11 cellular contexts compared by ENCODE assay signal in genomic region chr1:27971674-27972073, GRCh38. TPM values are rescaled to one million over a fixed set of nuclear protein-coding genes. Genes with fewer than 3 reads are reported as not detected.
DNase-seq lines count a peak whose midpoint lies in the region; ATAC-seq and TF ChIP-seq lines count a peak whose summit lies in the region.
"Had no signal": no experiment of that assay in that cellular context is flagged by ENCODE, and none has a peak within 500 bp of the region (broad histone marks: within the 10 kb centered on the region; RNA-seq: fewer than 3 reads in every experiment).

No MANE protein-coding gene starts in this region.

- no peaks in the 10 kb centered on the region for H3K9me2 ChIP-seq in hepatocyte (replicated peaks; ENCODE audit: insufficient read depth)

- H3K9me3 ChIP-seq in fibroblast of lung (ENCODE audit: control insufficient read depth, insufficient read depth, low read depth, low read length) (no peaks in the 10 kb centered on the region), hepatocyte (ENCODE audit: low read depth) (no peaks in the 10 kb centered on the region)

- no peak overlapping the region for H3K4me3 Mint-ChIP-seq in HFFc6
- H3K4me3 Mint-ChIP-seq: natural killer cell; stimulated activated memory B cell treated with anti-CD40 and anti-IgM and Interleukin-4, amounts not matched to agents 10 μg/mL and 1 μg/mL and 100 μg/mL, for 72 hours had no signal

- H3K4me1 ChIP-seq in fibroblast of lung (ENCODE audit: control insufficient read depth, extremely low read depth, insufficient read depth, low read length) = peaks cover 19% of the 10 kb centered on the region
- no peaks in the 10 kb centered on the region for H3K4me1 ChIP-seq in hepatocyte (ENCODE audit: insufficient read depth)

- peak; percentile 83 for ATAC-seq in sciatic nerve
- ATAC-seq: natural killer cell; stimulated activated memory B cell treated with anti-CD40 and anti-IgM and Interleukin-4, amounts not matched to agents 10 μg/mL and 1 μg/mL and 100 μg/mL, for 72 hours had no signal

- peak overlapping the region; percentile 72 for H3K27ac Mint-ChIP-seq in HFFc6
- H3K27ac Mint-ChIP-seq: stimulated activated memory B cell treated with anti-CD40 and anti-IgM and Interleukin-4, amounts not matched to agents 10 μg/mL and 1 μg/mL and 100 μg/mL, for 72 hours had no signal

- H3K4me1 Mint-ChIP-seq in HFFc6 (ENCODE audit: low read depth) = peaks cover 50% of the 10 kb centered on the region

- no peak overlapping the region for H3K4me2 ChIP-seq in fibroblast of lung (ENCODE audit: extremely low read depth, insufficient read depth, low read length)
- H3K4me2 ChIP-seq in hepatocyte = no peak overlapping the region

- no peak for DNase-seq in HFFc6
- DNase-seq in NCI-H2171 treated with DMSO at 0.1 percent for 48 hours (lab: John Stamatoyannopoulos, UW) = peak; percentile 72
- peak; percentile 18 to 19 for DNase-seq in fibroblast of lung (ENCODE audit: low read depth in 2 of 2)
- no peak for DNase-seq in sciatic nerve (ENCODE audit: low spot score)
- no peak for DNase-seq in T-helper 9 cell
- no peak for DNase-seq in coronary artery (ENCODE audit: low spot score)
- DNase-seq in hepatocyte (ENCODE audit: low spot score) = no peak
- DNase-seq: activated CD4-positive, CD25-positive, alpha-beta regulatory T cell treated with anti-CD3 and anti-CD28 coated beads, Interleukin-2, amount 50 U/mL, for 72 hours; activated effector memory CD4-positive, alpha-beta T cell treated with Interleukin-2 at 50 U/mL for 16 hours; natural killer cell had no signal

- H3K27ac ChIP-seq in fibroblast of lung (ENCODE audit: insufficient read depth, low read length) (no peak overlapping the region), coronary artery (peak overlapping the region in 1 of 2 donors; percentile 17), hepatocyte (no peak overlapping the region)

- intact Hi-C loops in sciatic nerve (cut with DNase I) = no loop called here

- no peak overlapping the region for H3K9ac ChIP-seq in fibroblast of lung (ENCODE audit: insufficient read depth, low read length)

- no peak for TF ChIP-seq CTCF in HFFc6 (IDR thresholded peaks at IDR 0.05)
- no peak for TF ChIP-seq CTCF in fibroblast of lung (conservative IDR thresholded peaks at IDR 0.05 in 1 of 2, IDR thresholded peaks at IDR 0.05 in 1 of 2; ENCODE audit: low read depth in 1 of 2, low read length in 2 of 2)
- TF ChIP-seq CTCF in coronary artery (IDR thresholded peaks at IDR 0.05) = no peak
- no peak for TF ChIP-seq CTCF in hepatocyte (IDR thresholded peaks at IDR 0.05; ENCODE audit: poor library complexity)

- H3K36me3 ChIP-seq in fibroblast of lung (ENCODE audit: control insufficient read depth, insufficient read depth, low read length) = peaks cover 3% of the 10 kb centered on the region
- peaks cover 3% of the 10 kb centered on the region for H3K36me3 ChIP-seq in hepatocyte (replicated peaks; ENCODE audit: insufficient read depth, low read depth)

- H3K79me2 ChIP-seq in fibroblast of lung (ENCODE audit: control insufficient read depth, insufficient read depth, low read length) (no peaks in the 10 kb centered on the region), hepatocyte (no peaks in the 10 kb centered on the region)

- H2AFZ ChIP-seq in fibroblast of lung (ENCODE audit: low read length) = no peak overlapping the region
- H2AFZ ChIP-seq in hepatocyte = no peak overlapping the region

- no peaks in the 10 kb centered on the region for H3K9me3 Mint-ChIP-seq in HFFc6
- H3K9me3 Mint-ChIP-seq: natural killer cell; stimulated activated memory B cell treated with anti-CD40 and anti-IgM and Interleukin-4, amounts not matched to agents 10 μg/mL and 1 μg/mL and 100 μg/mL, for 72 hours had no signal

- H3K27me3 Mint-ChIP-seq in HFFc6 (ENCODE audit: insufficient read depth) = peaks cover 4% of the 10 kb centered on the region; the same call in 1 of the 2 replicates
- H3K27me3 Mint-ChIP-seq: stimulated activated memory B cell treated with anti-CD40 and anti-IgM and Interleukin-4, amounts not matched to agents 10 μg/mL and 1 μg/mL and 100 μg/mL, for 72 hours had no signal

- peaks cover 25% of the 10 kb centered on the region; the same call in 1 of the 2 replicates for H3K36me3 Mint-ChIP-seq in HFFc6 (ENCODE audit: low read depth)
- H3K36me3 Mint-ChIP-seq: natural killer cell had no signal

- H3K27me3 ChIP-seq in fibroblast of lung (ENCODE audit: control insufficient read depth, insufficient read depth, low read length) = no peaks in the 10 kb centered on the region
- no peaks in the 10 kb centered on the region for H3K27me3 ChIP-seq in hepatocyte

- H4K20me1 ChIP-seq in fibroblast of lung (ENCODE audit: control insufficient read depth, extremely low read depth, insufficient read depth, low read length) (no peaks in the 10 kb centered on the region), hepatocyte (ENCODE audit: insufficient read depth, poor library complexity, severe bottlenecking) (no peaks in the 10 kb centered on the region)

- H3K4me3 ChIP-seq in fibroblast of lung (replicated peaks in 1 of 4; ENCODE audit: control extremely low read depth in 1 of 4, insufficient read depth in 1 of 4, low read depth in 3 of 4, low read length in 4 of 4) (no peak overlapping the region), coronary artery (no peak overlapping the region), hepatocyte (no peak overlapping the region)

RNA-seq across cellular contexts. Expression of gene XKR8, which starts 11.9 kb away (rescaled TPM):
- total RNA-seq in HFFc6 (2021; fragmentation: NEBNext Ultra II Directional; extraction: Animal tissue kit (Norgen Biotek cat#: 25700)) = 10 to 100 TPM in 1 of 6 experiments, 1 to 10 TPM in 5; 8.0 to 10.7 (median 9.7) TPM
- 4.4 and 9.2 TPM in 2 replicates for total RNA-seq in fibroblast of lung
- 5.5 and 9.4 TPM in 2 replicates for polyA plus RNA-seq in fibroblast of lung
- polyA plus RNA-seq in fibroblast of lung (2012) = 5.6 and 11.8 TPM in 2 replicates
- polyA minus RNA-seq in fibroblast of lung (ENCODE audit: low replicate concordance) = 1.7 and 15.4 TPM in 2 replicates
- 5.0 TPM for total RNA-seq in sciatic nerve
- 12.5 and 17.9 TPM in 2 replicates for total RNA-seq in hepatocyte
- 17.4 and 20.2 TPM in 2 replicates for polyA plus RNA-seq in hepatocyte

RNA-seq across cellular contexts. Expression of gene SMPDL3B, which starts 36.9 kb away (rescaled TPM):
- total RNA-seq in HFFc6 (2021; fragmentation: NEBNext Ultra II Directional; extraction: Animal tissue kit (Norgen Biotek cat#: 25700)) = not detected
- total RNA-seq in fibroblast of lung (0.17 and 0.26 TPM in 2 replicates), sciatic nerve (0.27 TPM), hepatocyte (17.3 and 19.6 TPM in 2 replicates)
- polyA plus RNA-seq in fibroblast of lung (not detected in 2 replicates), hepatocyte (11.2 and 16.2 TPM in 2 replicates)
- polyA plus RNA-seq in fibroblast of lung (2012) = not detected in 2 replicates
- polyA minus RNA-seq in fibroblast of lung (ENCODE audit: low replicate concordance) = not detected in 2 replicates

RNA-seq across cellular contexts. Expression of gene RPA2, which starts 57.3 kb away (rescaled TPM):
- 10 to 100 TPM; 20.7 to 29.1 (median 23.8) TPM for total RNA-seq in HFFc6 (2021; fragmentation: NEBNext Ultra II Directional; extraction: Animal tissue kit (Norgen Biotek cat#: 25700))
- total RNA-seq in fibroblast of lung (28.4 and 37.5 TPM in 2 replicates), sciatic nerve (19.8 TPM), hepatocyte (25.2 and 29.5 TPM in 2 replicates)
- polyA plus RNA-seq in fibroblast of lung (25.7 and 38.8 TPM in 2 replicates), hepatocyte (28.5 and 39.6 TPM in 2 replicates)
- 18.2 and 34.5 TPM in 2 replicates for polyA plus RNA-seq in fibroblast of lung (2012)
- 4.7 and 19.3 TPM in 2 replicates for polyA minus RNA-seq in fibroblast of lung (ENCODE audit: low replicate concordance)

Comparison
In these comparisons a context has a peak if more than half of its experiments do, and no peak if none do; other contexts are left out.
1. DNase-seq: peak in NCI-H2171 treated with DMSO at 0.1 percent for 48 hours (single experiment) and fibroblast of lung (2 of 2); none in HFFc6 (single experiment), sciatic nerve (single experiment), T-helper 9 cell (single experiment), coronary artery (single experiment) and hepatocyte (single experiment).
2. RNA of gene SMPDL3B, which starts 36.9 kb away (total RNA-seq): 17.3 to 19.6 TPM in hepatocyte; 0.27 TPM in sciatic nerve (single experiment), 0.17 to 0.26 TPM in fibroblast of lung and not detected in HFFc6; every median in the first group is over 10 times any median in the second.